In the genomic region with DNA sequence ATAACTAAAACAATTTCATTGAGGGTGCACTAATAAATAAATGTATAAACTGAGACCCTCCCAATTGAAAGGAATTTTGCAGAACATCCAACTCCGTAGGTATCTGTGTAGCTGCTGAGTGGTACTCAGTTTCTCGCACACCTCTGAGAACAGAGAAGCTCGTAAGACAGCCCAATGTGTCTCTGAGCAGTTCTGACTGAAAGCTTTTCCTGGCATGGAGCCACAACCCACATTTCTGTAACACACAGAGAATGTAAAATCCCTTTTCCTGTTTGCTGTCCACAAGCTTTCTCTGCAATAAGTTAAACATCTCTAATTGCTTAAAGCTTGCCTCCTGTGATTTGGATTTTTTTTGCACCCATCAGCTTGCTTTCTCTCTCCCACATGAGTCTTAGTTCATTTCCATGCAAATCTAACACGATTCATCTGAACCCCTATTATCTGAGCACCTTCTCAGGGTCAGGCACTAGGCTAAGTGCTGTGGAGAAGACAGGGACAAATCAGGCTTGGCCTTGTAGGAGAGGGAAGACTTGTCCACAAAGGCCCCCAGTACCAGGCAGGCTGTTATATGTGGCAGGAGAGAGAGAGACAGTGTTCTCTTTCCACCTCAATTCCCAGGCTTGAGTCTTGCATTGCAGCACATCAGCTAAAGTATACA, we compare ENCODE assay signal across 13 cellular contexts. TPM values are rescaled to one million over a fixed set of nuclear protein-coding genes. Genes with fewer than 3 reads are reported as not detected.
DNase-seq lines count a peak whose midpoint lies in the region; ATAC-seq and TF ChIP-seq lines count a peak whose summit lies in the region.
"Had no signal": no experiment of that assay in that cellular context is flagged by ENCODE, and none has a peak within 500 bp of the region (broad histone marks: within the 10 kb centered on the region; RNA-seq: fewer than 3 reads in every experiment).

No MANE protein-coding gene starts in this region.

- H3K4me1 ChIP-seq in adipocyte (ENCODE audit: control insufficient read depth, insufficient read depth, low read length) = peaks cover 7% of the 10 kb centered on the region
- H3K4me1 ChIP-seq in testis = peaks cover 4% of the 10 kb centered on the region
- H3K4me1 ChIP-seq: sigmoid colon had no signal

- H3K9me3 ChIP-seq in adipocyte (ENCODE audit: control insufficient read depth, low read length) (peaks cover 22% of the 10 kb centered on the region), testis (no peaks in the 10 kb centered on the region)
- H3K9me3 ChIP-seq: sigmoid colon had no signal

- TF ChIP-seq CTCF in testis (IDR thresholded peaks at IDR 0.05) = no peak

- intact Hi-C loops in testis (cut with DNase I; ENCODE audit: low total_unique reads) = no loop called here

- H3K4me3 ChIP-seq in adipocyte (ENCODE audit: low read length) (no peak overlapping the region), testis (no peak overlapping the region)
- H3K4me3 ChIP-seq: sigmoid colon had no signal

- no peak overlapping the region for H3K9ac ChIP-seq in adipocyte (ENCODE audit: low read length)

- no peaks in the 10 kb centered on the region for H3K36me3 ChIP-seq in adipocyte (ENCODE audit: control insufficient read depth, insufficient read depth, low read length, severe bottlenecking)
- no peaks in the 10 kb centered on the region for H3K36me3 ChIP-seq in testis (ENCODE audit: low read depth, missing control alignments)
- H3K36me3 ChIP-seq: sigmoid colon had no signal

- peak; percentile 20 for DNase-seq in Ammon's horn (ENCODE audit: low spot score)
- peak; percentile 51 for DNase-seq in HS-5 (ENCODE audit: low read depth)
- peak; percentile 91 for DNase-seq in adipocyte (ENCODE audit: low read depth)
- peak; percentile 35 for DNase-seq in kidney glomerular epithelial cell (lab: John Stamatoyannopoulos, UW)
- no peak for DNase-seq in DMS 273 treated with DMSO at 0.1 percent for 48 hours (lab: John Stamatoyannopoulos, UW)
- no peak for DNase-seq in testis
- DNase-seq: effector memory CD8-positive, alpha-beta T cell; NCI-H187; sigmoid colon; stimulated activated naive B cell treated with anti-CD40 and anti-IgM and Interleukin-4, amounts not matched to agents 10 μg/mL and 1 μg/mL and 100 μg/mL, for 72 hours; T-helper 1 cell had no signal

- H3K27me3 ChIP-seq in adipocyte (replicated peaks; ENCODE audit: control insufficient read depth, insufficient read depth, low read length) = no peaks in the 10 kb centered on the region
- H3K27me3 ChIP-seq in testis = no peaks in the 10 kb centered on the region
- H3K27me3 ChIP-seq: sigmoid colon had no signal

- TF ChIP-seq POLR2A in testis (IDR thresholded peaks at IDR 0.05) = no peak

- no peak overlapping the region for H3K27ac ChIP-seq in testis
- H3K27ac ChIP-seq: sigmoid colon had no signal

- ATAC-seq in GM18907 (IDR thresholded peaks at IDR 0.05; ENCODE audit: unreplicated experiment) (no peak), HG02678 (IDR thresholded peaks at IDR 0.05; ENCODE audit: unreplicated experiment) (no peak)
- ATAC-seq: effector memory CD8-positive, alpha-beta T cell had no signal

- 53 to 66% methylated on average over 4 of the region's 4 CpGs for WGBS in testis, 2 donors

RNA-seq across cellular contexts. Expression of a gene that starts 44.2 kb away (rescaled TPM):
- total RNA-seq in testis = 10 to 100 TPM; 37.2 to 55.5 TPM
- polyA plus RNA-seq in testis (ENCODE audit: insufficient read depth, low read depth, low replicate concordance) = 49.4 TPM

Comparison
In these comparisons a context has a peak if more than half of its experiments do, and no peak if none do; other contexts are left out.
1. DNase-seq: peak in Ammon's horn (single experiment), HS-5 (single experiment), adipocyte (single experiment) and kidney glomerular epithelial cell (single experiment); none in DMS 273 treated with DMSO at 0.1 percent for 48 hours (single experiment) and testis (single experiment).